Comparison of ENCODE assay signal across 16 cellular contexts in the genomic region with DNA sequence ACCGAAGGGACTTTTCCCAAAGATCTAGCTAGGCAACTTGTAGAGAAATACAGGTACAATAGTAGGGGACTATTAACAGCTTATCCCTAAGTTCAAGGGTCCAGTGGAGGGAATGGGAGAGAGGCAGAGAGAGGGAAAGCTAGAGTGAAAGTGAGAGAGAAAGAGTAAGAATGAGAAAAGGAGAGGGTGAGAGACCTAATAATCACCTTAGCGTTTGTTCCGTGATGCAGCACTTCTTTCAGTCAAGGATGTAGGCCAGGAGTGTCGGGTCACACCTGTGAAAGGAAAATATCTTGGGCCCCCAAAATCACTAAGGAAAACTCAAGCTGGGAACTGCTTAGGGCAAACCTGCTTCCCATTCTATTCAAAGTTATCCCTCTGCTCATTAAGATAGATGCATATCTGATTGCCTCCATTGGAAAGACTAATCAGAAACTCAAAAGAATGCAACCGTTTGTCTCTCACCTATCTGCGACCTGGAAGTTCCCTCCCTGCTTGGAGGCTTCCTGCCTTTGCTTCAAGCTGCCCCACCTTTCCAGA.
DNase-seq lines count a peak whose midpoint lies in the region; ATAC-seq, FAIRE-seq and TF ChIP-seq lines count a peak whose summit lies in the region.
"Had no signal": no experiment of that assay in that cellular context is flagged by ENCODE, and none has a peak within 500 bp of the region (broad histone marks: within the 10 kb centered on the region; RNA-seq: fewer than 3 reads in every experiment).

No MANE protein-coding gene starts in this region.

- no peaks in the 10 kb centered on the region for H3K27me3 ChIP-seq in bronchial epithelial cell (ENCODE audit: control insufficient read depth, insufficient read depth, low read length)

- H3K4me1 Mint-ChIP-seq in nephron progenitor cell, result peaks cover 35% of the 10 kb centered on the region
- H3K4me1 Mint-ChIP-seq: CD4-positive, alpha-beta memory T cell had no signal

- CTCF ChIA-PET in HEK293 (lab: Yijun Ruan, JAX), result interaction anchor here (0.6 to 1.4 kb wide), 3 partner anchors 9 to 50 kb away, joined by 3 to 4 read pairs (median 4); no protein-coding TSS in a partner anchor

- POLR2A ChIA-PET in HEK293 (lab: Yijun Ruan, JAX), result no interaction called here

- H3K4me3 ChIP-seq in HEK293 (ENCODE audit: low read depth, low read length) (no peak overlapping the region), bronchial epithelial cell (ENCODE audit: low read depth, low read length) (no peak overlapping the region)
- H3K4me3 ChIP-seq: GM23248 had no signal

- H3K4me1 ChIP-seq in HEK293 (ENCODE audit: control insufficient read depth, insufficient read depth, low read length), result no peaks in the 10 kb centered on the region

- H3K36me3 Mint-ChIP-seq in nephron progenitor cell (ENCODE audit: low read depth), result peaks cover 16% of the 10 kb centered on the region
- H3K36me3 Mint-ChIP-seq: CD4-positive, alpha-beta memory T cell had no signal

- no peak overlapping the region for H3K27ac ChIP-seq in HEK293 (ENCODE audit: extremely low read depth, low read depth, low read length)
- H3K27ac ChIP-seq: GM23248 had no signal

- peaks cover 13% of the 10 kb centered on the region for H3K9me3 Mint-ChIP-seq in nephron progenitor cell

- H3K9me3 ChIP-seq in HEK293 (ENCODE audit: control insufficient read depth, insufficient read depth, low read depth, low read length), result no peaks in the 10 kb centered on the region

- TF ChIP-seq POLR2A in GM12891 (IDR thresholded peaks at IDR 0.05; ENCODE audit: low read depth, low read length), result no peak

- ATAC-seq in HG03025 (IDR thresholded peaks at IDR 0.05; ENCODE audit: low FRiP score, unreplicated experiment), result no peak

- no peaks in the 10 kb centered on the region for H3K27me3 Mint-ChIP-seq in nephron progenitor cell (ENCODE audit: low read depth, poor library complexity)

- H3K36me3 ChIP-seq in HEK293 (ENCODE audit: control insufficient read depth in 2 of 2, insufficient read depth in 1 of 2, low read length in 2 of 2), result no peaks in the 10 kb centered on the region
- H3K36me3 ChIP-seq in bronchial epithelial cell (ENCODE audit: control insufficient read depth, insufficient read depth, low read length), result no peaks in the 10 kb centered on the region

- peak overlapping the region; percentile 38 for H3K27ac Mint-ChIP-seq in nephron progenitor cell

- no peak for DNase-seq in bronchial epithelial cell (ENCODE audit: low read depth)
- DNase-seq in nephron progenitor cell, result no peak
- no peak for DNase-seq in GM12891 (ENCODE audit: insufficient read length, low spot score)
- no peak for DNase-seq in iPS-NIHi7 (ENCODE audit: extremely low spot score)
- DNase-seq: C1 segment of cervical spinal cord; Calu3; CD4-positive, alpha-beta memory T cell; COR-L47; DMS53; DMS79 treated with DMSO at 0.1 percent for 48 hours; GM23248; H9 had no signal

- TF ChIP-seq CTCF in HEK293 (tag by site-specific recombination; IDR thresholded peaks at IDR 0.05) (no peak), bronchial epithelial cell (IDR thresholded peaks at IDR 0.05; ENCODE audit: insufficient read depth, low read length, severe bottlenecking) (no peak), nephron progenitor cell (IDR thresholded peaks at IDR 0.05) (no peak)

- peak; percentile 66 for FAIRE-seq in bronchial epithelial cell (lab: Jason Lieb, UNC)
- FAIRE-seq in GM12891 (lab: Jason Lieb, UNC), result no peak
- FAIRE-seq: G401.6, GM19239 had no signal

- H3K4me3 Mint-ChIP-seq in nephron progenitor cell, result no peak overlapping the region
- H3K4me3 Mint-ChIP-seq: CD4-positive, alpha-beta memory T cell; H9 had no signal

TF ChIP-seq in HEK293, 187 proteins besides CTCF, POLR2A, EP300 and RAD21:
- TF ChIP-seq, protein P1, sequence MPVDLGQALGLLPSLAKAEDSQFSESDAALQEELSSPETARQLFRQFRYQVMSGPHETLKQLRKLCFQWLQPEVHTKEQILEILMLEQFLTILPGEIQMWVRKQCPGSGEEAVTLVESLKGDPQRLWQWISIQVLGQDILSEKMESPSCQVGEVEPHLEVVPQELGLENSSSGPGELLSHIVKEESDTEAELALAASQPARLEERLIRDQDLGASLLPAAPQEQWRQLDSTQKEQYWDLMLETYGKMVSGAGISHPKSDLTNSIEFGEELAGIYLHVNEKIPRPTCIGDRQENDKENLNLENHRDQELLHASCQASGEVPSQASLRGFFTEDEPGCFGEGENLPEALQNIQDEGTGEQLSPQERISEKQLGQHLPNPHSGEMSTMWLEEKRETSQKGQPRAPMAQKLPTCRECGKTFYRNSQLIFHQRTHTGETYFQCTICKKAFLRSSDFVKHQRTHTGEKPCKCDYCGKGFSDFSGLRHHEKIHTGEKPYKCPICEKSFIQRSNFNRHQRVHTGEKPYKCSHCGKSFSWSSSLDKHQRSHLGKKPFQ (tag by site-specific recombination; IDR thresholded peaks at IDR 0.05), result no peak
- TF ChIP-seq PRDM1 (tag by site-specific recombination; IDR thresholded peaks at IDR 0.05), result peak; percentile 73

TF ChIP-seq in GM12891, 5 proteins besides CTCF, POLR2A, EP300 and RAD21:
- no peak for TF ChIP-seq PAX5 (IDR thresholded peaks at IDR 0.05; ENCODE audit: insufficient read depth, low read length, severe bottlenecking)
- TF ChIP-seq SPI1 (IDR thresholded peaks at IDR 0.05; ENCODE audit: low read depth, low read length), result no peak
- no peak for TF ChIP-seq POLR2AphosphoS5 (IDR thresholded peaks at IDR 0.05; ENCODE audit: low read depth, low read length)
- TF ChIP-seq POU2F2 (IDR thresholded peaks at IDR 0.05; ENCODE audit: low read depth, low read length), result no peak
- no peak for TF ChIP-seq TAF1 (IDR thresholded peaks at IDR 0.05; ENCODE audit: low read depth, low read length)
TF ChIP-seq in GM12891: peak in this region for 0.
